In the genomic region with DNA sequence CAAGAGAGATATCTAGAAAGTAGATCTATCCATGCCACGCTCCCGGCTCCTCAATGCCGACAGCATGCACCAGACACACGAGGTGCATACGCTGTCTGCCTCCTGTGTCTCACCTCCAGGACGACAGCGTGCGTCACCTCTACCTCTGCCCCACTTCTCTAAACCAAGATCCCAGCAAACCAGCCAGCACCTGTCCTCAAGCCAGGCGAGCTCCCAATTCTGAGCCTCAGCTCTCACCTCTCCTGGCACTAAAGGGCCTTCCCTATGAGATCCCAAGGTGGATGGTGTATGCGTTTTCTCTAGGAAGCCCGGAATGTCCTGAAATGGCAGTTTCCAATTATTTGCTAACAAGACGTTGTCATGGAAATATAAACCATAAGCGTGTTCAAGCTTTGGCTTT, we compare ENCODE assay signal across 19 cellular contexts. TPM values are rescaled to one million over a fixed set of nuclear protein-coding genes. Genes with fewer than 3 reads are reported as not detected.
A peak's percentile ranks its signal among the peaks of the same experiment; 100 is the strongest.
DNase-seq lines count a peak whose midpoint lies in the region; ATAC-seq and TF ChIP-seq lines count a peak whose summit lies in the region.
"Had no signal": no experiment of that assay in that cellular context is flagged by ENCODE, and none has a peak within 500 bp of the region (broad histone marks: within the 10 kb centered on the region; RNA-seq: fewer than 3 reads in every experiment).

No MANE protein-coding gene starts in this region.

- ATAC-seq in Right ventricle myocardium superior (ENCODE audit: poor library complexity) = no peak
- no peak for ATAC-seq in lower lobe of right lung
- no peak for ATAC-seq in GM18502 (IDR thresholded peaks at IDR 0.05; ENCODE audit: poor library complexity, unreplicated experiment)
- no peak for ATAC-seq in GM19455 (IDR thresholded peaks at IDR 0.05; ENCODE audit: unreplicated experiment)
- ATAC-seq: A549, HepG2 had no signal

- TF ChIP-seq CTCF in lower lobe of right lung (IDR thresholded peaks at IDR 0.05) = no peak

- H3K4me3 ChIP-seq in lower lobe of right lung = no peak overlapping the region
- H3K4me3 ChIP-seq: A549, BLaER1 had no signal

- DNase-seq in cardiac septum (ENCODE audit: low spot score) (peak; percentile 35), Right ventricle myocardium superior (no peak), cerebellar cortex (ENCODE audit: low spot score) (peak; percentile 43), lower lobe of right lung (peak; percentile 11), dedifferentiated amniotic fluid mesenchymal stem cell (ENCODE audit: extremely low spot score) (no peak)
- DNase-seq: AML-193; CD4-positive, alpha-beta memory T cell; DMS153; DMS79; GF-D8; GOT3; H9 had no signal

- H3K4me1 ChIP-seq in lower lobe of right lung = no peaks in the 10 kb centered on the region
- H3K4me1 ChIP-seq: A549 had no signal

- no peaks in the 10 kb centered on the region for H3K27me3 ChIP-seq in lower lobe of right lung (ENCODE audit: low read depth)
- H3K27me3 ChIP-seq: BLaER1 had no signal

- H3K9me3 ChIP-seq in lower lobe of right lung = no peaks in the 10 kb centered on the region

- peaks cover 59% of the 10 kb centered on the region for H3K36me3 ChIP-seq in lower lobe of right lung

- intact Hi-C loops in cardiac septum (cut with DNase I) = no loop called here
- intact Hi-C loops in Right ventricle myocardium superior (cut with DNase I) = no loop called here
- intact Hi-C loops in lower lobe of right lung (cut with DNase I) = no loop called here

- H3K27ac ChIP-seq in lower lobe of right lung = no peak overlapping the region
- H3K27ac ChIP-seq: 22Rv1, A549, BLaER1 had no signal

RNA-seq across cellular contexts. Expression of a gene that starts 36.2 kb away (rescaled TPM):
- total RNA-seq in cardiac septum = 0.70 TPM
- total RNA-seq in Right ventricle myocardium superior = not detected
- not detected for total RNA-seq in lower lobe of right lung
- total RNA-seq: CD4-positive, alpha-beta memory T cell; Daoy; H9; HepG2 had no signal

Comparison
In these comparisons a context has a peak if more than half of its experiments do, and no peak if none do; other contexts are left out.
1. DNase-seq: peak in cardiac septum (single experiment), cerebellar cortex (single experiment) and lower lobe of right lung (single experiment); none in Right ventricle myocardium superior (single experiment) and dedifferentiated amniotic fluid mesenchymal stem cell (single experiment).